8 cellular contexts compared by ENCODE assay signal in genomic region chr7:65750511-65751344, GRCh38.
A peak's percentile ranks its signal among the peaks of the same experiment; 100 is the strongest.
DNase-seq lines count a peak whose midpoint lies in the region; ATAC-seq and TF ChIP-seq lines count a peak whose summit lies in the region.

No MANE protein-coding gene starts in this region.

- H2AFZ ChIP-seq in OCI-LY7 (ENCODE audit: low read length), result peak overlapping the region; percentile 94

- H3K4me1 Mint-ChIP-seq in IgD-negative memory B cell, result peaks cover 0 to 10% (median 6%) of the 10 kb centered on the region in 3 donors

- TF ChIP-seq CTCF in OCI-LY7 (conservative IDR thresholded peaks at IDR 0.05; ENCODE audit: low read length), result no peak

- H3K4me3 ChIP-seq in OCI-LY7 (ENCODE audit: low read depth, low read length, poor library complexity, severe bottlenecking), result peak overlapping the region; percentile 90

- ATAC-seq in GM21619 (IDR thresholded peaks at IDR 0.05; ENCODE audit: unreplicated experiment), result peak; percentile 97

- H3K4me1 ChIP-seq in OCI-LY7 (ENCODE audit: insufficient read depth, low read length, poor library complexity, severe bottlenecking), result peaks cover 18% of the 10 kb centered on the region

- peak overlapping the region; percentile 87 to 97 (median 96) for H3K4me3 Mint-ChIP-seq in IgD-negative memory B cell

- POLR2A ChIA-PET in OCI-LY7 (lab: Charles Lee), result interaction anchor here (1.0 to 1.4 kb wide), 3 partner anchors 12 to 743 kb away, joined by 3 to 4 read pairs (median 4); partner anchors contain the start of gene CRCP

- CTCF ChIA-PET in OCI-LY7 (lab: Charles Lee; ENCODE audit: unreplicated experiment), result no interaction called here

- intact Hi-C loops in OCI-LY7 (cut with micrococcal nuclease; ENCODE audit: unreplicated experiment), result loop anchor here (2.0 kb wide), 2 partner anchors 122 to 232 kb away; partner anchors contain the start of genes GUSB and VKORC1L1

- H3K9me2 ChIP-seq in OCI-LY7 (ENCODE audit: insufficient read depth, low read length), result no peaks in the 10 kb centered on the region

- peaks cover 7% of the 10 kb centered on the region for H4K20me1 ChIP-seq in OCI-LY7 (ENCODE audit: insufficient read depth, low read length)

- H3K9me3 ChIP-seq in OCI-LY7 (ENCODE audit: low read length), result no peaks in the 10 kb centered on the region

- H3K9me3 Mint-ChIP-seq in IgD-negative memory B cell, result no peaks in the 10 kb centered on the region

- peak; percentile 82 for DNase-seq in DMS153 treated with DMSO at 0.1 percent for 48 hours (lab: John Stamatoyannopoulos, UW; ENCODE audit: unreplicated experiment)
- peak; percentile 92 for DNase-seq in OCI-LY7 (ENCODE audit: low spot score)
- peak; percentile 80 for DNase-seq in activated T-cell treated with anti-CD3 and anti-CD28 coated beads for 4 hours
- peak; percentile 61 for DNase-seq in epithelial cell of prostate (ENCODE audit: low read depth, low spot score)
- peak; percentile 91 for DNase-seq in mucosa of gallbladder (ENCODE audit: low spot score)
- DNase-seq in stimulated activated CD8-positive, alpha-beta memory T cell treated with anti-CD3 and anti-CD28 coated beads, Interleukin-4, amount 100 ng/mL, for 24 hours (ENCODE audit: low read depth), result peak; percentile 85

- BruUV-seq in OCI-LY7 (replicated peaks; lab: Mats Ljungman, UMichigan), result no TSS peak

- peak overlapping the region; percentile 12 to 94 (median 92) for H3K27ac Mint-ChIP-seq in IgD-negative memory B cell

- H3K27me3 Mint-ChIP-seq in IgD-negative memory B cell, result no peaks in the 10 kb centered on the region

- H3K4me2 ChIP-seq in OCI-LY7 (ENCODE audit: low read length), result peak overlapping the region; percentile 75

- H3K27ac ChIP-seq in OCI-LY7 (ENCODE audit: low read depth, low read length, poor library complexity, severe bottlenecking) (peak overlapping the region; percentile 59), epithelial cell of prostate (peak overlapping the region; percentile 48)

- peaks cover 35% of the 10 kb centered on the region for H3K36me3 ChIP-seq in OCI-LY7 (ENCODE audit: insufficient read depth, low read length)

- H3K36me3 Mint-ChIP-seq in IgD-negative memory B cell, result no peaks in the 10 kb centered on the region

- H3K79me2 ChIP-seq in OCI-LY7 (ENCODE audit: insufficient read depth, low read depth, low read length), result peaks cover 54% of the 10 kb centered on the region

Comparison
In these comparisons a context has a peak if more than half of its experiments do, and no peak if none do; other contexts are left out.
1. Peak in every context shown above with its lines: DNase-seq, ATAC-seq, H3K4me3 ChIP-seq and H3K27ac ChIP-seq.